10 cellular contexts compared by ENCODE assay signal in the genomic region with DNA sequence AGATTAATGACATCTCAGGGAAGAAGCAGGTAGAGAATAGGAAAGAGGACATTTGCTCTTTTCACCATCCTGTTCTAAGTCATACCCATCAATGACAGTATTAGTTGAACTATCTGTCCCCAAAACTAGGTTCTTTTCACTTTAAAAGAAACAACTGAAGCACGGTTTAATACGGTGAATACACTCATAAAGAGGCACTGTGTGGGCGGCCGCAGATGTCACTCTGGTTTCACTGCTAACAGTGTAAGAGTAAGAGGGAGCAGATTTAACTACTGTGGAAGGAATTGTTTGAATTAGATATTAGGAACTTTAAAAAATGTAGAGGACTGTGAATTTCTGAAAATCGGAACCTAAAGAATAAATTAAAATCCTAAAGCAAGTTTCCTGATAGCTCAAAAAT. TPM values are rescaled to one million over a fixed set of nuclear protein-coding genes. Genes with fewer than 3 reads are reported as not detected.
DNase-seq lines count a peak whose midpoint lies in the region; ATAC-seq and TF ChIP-seq lines count a peak whose summit lies in the region.
"Had no signal": no experiment of that assay in that cellular context is flagged by ENCODE, and none has a peak within 500 bp of the region (broad histone marks: within the 10 kb centered on the region; RNA-seq: fewer than 3 reads in every experiment).

No MANE protein-coding gene starts in this region.

- no peaks in the 10 kb centered on the region for H3K4me1 ChIP-seq in MM.1S (ENCODE audit: low read length)
- no peaks in the 10 kb centered on the region for H3K4me1 ChIP-seq in vagina

- TF ChIP-seq CTCF in MM.1S (IDR thresholded peaks at IDR 0.05; ENCODE audit: low read length) (no peak), vagina (IDR thresholded peaks at IDR 0.05) (no peak)

- no peak overlapping the region for H3K27ac ChIP-seq in MM.1S (ENCODE audit: low read length)
- no peak overlapping the region for H3K27ac ChIP-seq in vagina

- no peaks in the 10 kb centered on the region for H3K36me3 ChIP-seq in MM.1S (replicated peaks; ENCODE audit: insufficient read depth, low read length)
- no peaks in the 10 kb centered on the region for H3K36me3 ChIP-seq in vagina

- no peak overlapping the region for H3K4me2 ChIP-seq in MM.1S (ENCODE audit: low read depth, low read length)

- DNase-seq in activated naive CD4-positive, alpha-beta T cell treated with anti-CD3 and anti-CD28 coated beads, Interleukin-2, amount 50 U/mL, for 72 hours (ENCODE audit: low spot score in 2 of 2) = peak in 1 of 2 donors; percentile 56
- DNase-seq in stimulated activated CD4-positive, alpha-beta T cell treated with anti-CD3 and anti-CD28 coated beads, TNF-alpha, amount 100 ng/mL, for 48 hours (ENCODE audit: low read depth in 3 of 3) = peak; percentile 34 to 62 (median 49)
- DNase-seq in MM.1S = no peak
- DNase-seq in vagina (ENCODE audit: extremely low spot score in 2 of 2) = no peak
- DNase-seq: NCI-H1092 treated with DMSO at 0.1 percent for 48 hours, RPMI8226 had no signal

- no peak overlapping the region for H3K9ac ChIP-seq in MM.1S (ENCODE audit: low read length)

- no peaks in the 10 kb centered on the region for H3F3A ChIP-seq in MM.1S (ENCODE audit: insufficient read depth, low read length)

- H4K20me1 ChIP-seq in MM.1S (ENCODE audit: insufficient read depth, low read length) = no peaks in the 10 kb centered on the region

- no peak overlapping the region for H3K27ac Mint-ChIP-seq in activated naive CD4-positive, alpha-beta T cell treated with anti-CD3 and anti-CD28 coated beads, Interleukin-2, amount 50 U/mL, for 72 hours
- H3K27ac Mint-ChIP-seq: dendritic cell treated with granulocyte-macrophage colony-stimulating factor and Interleukin-4, amounts not matched to agents 40 ng/mL and 50 ng/mL, for 4 days had no signal

- ATAC-seq in GM19035 (IDR thresholded peaks at IDR 0.05; ENCODE audit: unreplicated experiment) (peak; percentile 99), HG02623 (IDR thresholded peaks at IDR 0.05; ENCODE audit: unreplicated experiment) (peak; percentile 73), GM21737 (IDR thresholded peaks at IDR 0.05; ENCODE audit: unreplicated experiment) (no peak)
- ATAC-seq in activated naive CD4-positive, alpha-beta T cell treated with anti-CD3 and anti-CD28 coated beads, Interleukin-2, amount 50 U/mL, for 72 hours = peak; percentile 53 to 98

- no peaks in the 10 kb centered on the region for H3K9me3 Mint-ChIP-seq in activated naive CD4-positive, alpha-beta T cell treated with anti-CD3 and anti-CD28 coated beads, Interleukin-2, amount 50 U/mL, for 72 hours
- H3K9me3 Mint-ChIP-seq: dendritic cell treated with granulocyte-macrophage colony-stimulating factor and Interleukin-4, amounts not matched to agents 40 ng/mL and 50 ng/mL, for 4 days had no signal

- intact Hi-C loops in vagina (cut with DNase I) = no loop called here

- H3K9me2 ChIP-seq in MM.1S (replicated peaks; ENCODE audit: insufficient read depth, low read length) = no peaks in the 10 kb centered on the region

- no peaks in the 10 kb centered on the region for H3K79me2 ChIP-seq in MM.1S (ENCODE audit: low read length)

- no peak overlapping the region for H3K4me3 ChIP-seq in MM.1S (ENCODE audit: low read length)
- no peak overlapping the region for H3K4me3 ChIP-seq in vagina

- TF ChIP-seq POLR2A in vagina (IDR thresholded peaks at IDR 0.05) = no peak

- H3K9me3 ChIP-seq in MM.1S (replicated peaks; ENCODE audit: insufficient read depth, low read length) (no peaks in the 10 kb centered on the region), vagina (no peaks in the 10 kb centered on the region)

- H3K27me3 ChIP-seq in MM.1S (replicated peaks; ENCODE audit: insufficient read depth, low read length) (no peaks in the 10 kb centered on the region), vagina (no peaks in the 10 kb centered on the region)

- no peaks in the 10 kb centered on the region for H3K36me3 Mint-ChIP-seq in activated naive CD4-positive, alpha-beta T cell treated with anti-CD3 and anti-CD28 coated beads, Interleukin-2, amount 50 U/mL, for 72 hours

- no peak overlapping the region for H2AFZ ChIP-seq in MM.1S (ENCODE audit: low read length)

RNA-seq across cellular contexts. Expression of a gene that starts 49.5 kb away (rescaled TPM):
- not detected for total RNA-seq in activated naive CD4-positive, alpha-beta T cell treated with anti-CD3 and anti-CD28 coated beads, Interleukin-2, amount 50 U/mL, for 72 hours
- 28.2 TPM for total RNA-seq in vagina

Comparison
In these comparisons a context has a peak if more than half of its experiments do, and no peak if none do; other contexts are left out.
1. DNase-seq: peak in stimulated activated CD4-positive, alpha-beta T cell treated with anti-CD3 and anti-CD28 coated beads, TNF-alpha, amount 100 ng/mL, for 48 hours (3 of 3); none in MM.1S (single experiment) and vagina (0 of 2).
2. RNA of a gene that starts 49.5 kb away (total RNA-seq): 28.2 TPM in vagina (single experiment); not detected in activated naive CD4-positive, alpha-beta T cell treated with anti-CD3 and anti-CD28 coated beads, Interleukin-2, amount 50 U/mL, for 72 hours; every median in the first group is over 10 times any median in the second.